Comparison of ENCODE assay signal across 16 cellular contexts in genomic region chr3:153385343-153385742, GRCh38.
"Had no signal": no experiment of that assay in that cellular context is flagged by ENCODE, and none has a peak within 500 bp of the region (broad histone marks: within the 10 kb centered on the region; RNA-seq: fewer than 3 reads in every experiment).

No MANE protein-coding gene starts in this region.

- H3K9me3 Mint-ChIP-seq: mesothelial cell of epicardium had no signal

- ATAC-seq: foreskin keratinocyte, gastroesophageal sphincter, heart left ventricle, left cardiac atrium, left lung, left ventricle myocardium superior, lower lobe of right lung had no signal

- H3K4me3 ChIP-seq: coronary artery, dorsolateral prefrontal cortex, esophagus muscularis mucosa, gastroesophageal sphincter, heart left ventricle, left lung, lower lobe of right lung had no signal

- H3K4me3 Mint-ChIP-seq: mesothelial cell of epicardium had no signal

- H3K27me3 ChIP-seq: dorsolateral prefrontal cortex, esophagus muscularis mucosa, foreskin keratinocyte, gastroesophageal sphincter, heart left ventricle, left lung had no signal

- H3K36me3 Mint-ChIP-seq: mesothelial cell of epicardium had no signal

- H3K27ac ChIP-seq: coronary artery, esophagus muscularis mucosa, foreskin keratinocyte, gastroesophageal sphincter, heart left ventricle, left lung, lower lobe of right lung had no signal

- DNase-seq: dermis blood vessel endothelial cell; effector CD4-positive, alpha-beta T cell; effector memory CD4-positive, alpha-beta T cell; foreskin keratinocyte; heart left ventricle; hippocampal formation; left cardiac atrium; left lung; left ventricle myocardium superior; lower lobe of right lung; mesenchymal stem cell had no signal

- H3K27ac Mint-ChIP-seq: mesothelial cell of epicardium had no signal

- H3K9me3 ChIP-seq: esophagus muscularis mucosa, gastroesophageal sphincter, heart left ventricle, left lung, lower lobe of right lung had no signal

- H3K36me3 ChIP-seq: esophagus muscularis mucosa, gastroesophageal sphincter, heart left ventricle, left lung, lower lobe of right lung had no signal

- H3K4me1 ChIP-seq: foreskin keratinocyte, gastroesophageal sphincter, heart left ventricle, left lung, lower lobe of right lung had no signal

- H3K4me1 Mint-ChIP-seq: mesothelial cell of epicardium had no signal
